8 cellular contexts compared by ENCODE assay signal in the genomic region with DNA sequence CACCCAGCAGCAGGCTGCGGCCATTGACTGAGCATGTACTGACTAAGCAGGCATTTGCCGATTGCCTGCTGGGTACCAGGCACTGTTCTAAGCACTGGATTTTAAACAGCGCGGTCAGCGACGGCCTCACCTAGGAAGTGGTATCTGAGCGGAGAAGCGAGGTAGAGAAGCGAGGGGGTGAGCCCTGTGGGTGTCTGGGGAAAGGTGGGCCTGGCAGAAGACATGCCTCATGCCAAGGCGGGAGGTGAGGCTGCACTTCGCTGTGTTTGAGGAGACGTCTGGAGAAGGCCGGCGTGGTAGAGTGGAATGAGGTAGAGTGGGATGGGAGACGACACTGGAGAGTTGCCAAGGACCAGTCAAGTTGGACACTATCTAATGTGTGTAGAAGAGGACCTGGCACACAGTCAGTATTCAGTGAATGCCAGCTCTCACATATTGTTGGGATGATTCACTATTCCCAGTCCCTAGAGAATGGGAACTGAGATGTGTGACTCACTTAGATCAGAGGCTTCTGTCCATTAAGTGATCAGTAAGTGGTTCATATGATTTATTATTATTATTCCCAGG. TPM values are rescaled to one million over a fixed set of nuclear protein-coding genes. Genes with fewer than 3 reads are reported as not detected.
DNase-seq lines count a peak whose midpoint lies in the region; ATAC-seq lines count a peak whose summit lies in the region.

No MANE protein-coding gene starts in this region.

- H3K27ac Mint-ChIP-seq in naive thymus-derived CD4-positive, alpha-beta T cell = peak overlapping the region in 6 of 9 donors; percentile 53 to 86 (median 68)

- DNase-seq in COLO829 (ENCODE audit: low spot score) (peak; percentile 90), M059J (ENCODE audit: low read depth) (peak; percentile 99), cerebellum (ENCODE audit: low spot score) (peak; percentile 41), NCI-H1436 (lab: John Stamatoyannopoulos, UW) (no peak)
- DNase-seq in naive thymus-derived CD4-positive, alpha-beta T cell = no peak
- DNase-seq in stimulated activated CD4-positive, alpha-beta T cell treated with anti-CD3 and anti-CD28 coated beads, Interleukin-4, amount 100 ng/mL, for 24 hours = no peak

- peaks cover 8 to 15% (median 14%) of the 10 kb centered on the region in 7 donors for H3K4me1 Mint-ChIP-seq in naive thymus-derived CD4-positive, alpha-beta T cell

- intact Hi-C loops in naive thymus-derived CD4-positive, alpha-beta T cell (cut with micrococcal nuclease) = loop anchor here in 1 of 2 donors (2.0 kb wide), 1 partner anchor 509 kb away; a partner anchor contains a TSS

- no peaks in the 10 kb centered on the region for H3K36me3 Mint-ChIP-seq in naive thymus-derived CD4-positive, alpha-beta T cell

- peaks cover 0 to 4% of the 10 kb centered on the region in 2 donors for H3K4me1 ChIP-seq in naive thymus-derived CD4-positive, alpha-beta T cell (ENCODE audit: control insufficient read depth in 2 of 2, insufficient read depth in 2 of 2, low read length in 2 of 2)

- peak overlapping the region; percentile 82 to 92 (median 86) for H3K4me3 Mint-ChIP-seq in naive thymus-derived CD4-positive, alpha-beta T cell

- ATAC-seq in naive thymus-derived CD4-positive, alpha-beta T cell = no peak
- ATAC-seq in GM18858 (IDR thresholded peaks at IDR 0.05; ENCODE audit: unreplicated experiment) = no peak
- no peak for ATAC-seq in HG03342 (IDR thresholded peaks at IDR 0.05; ENCODE audit: unreplicated experiment)

- peaks cover 0 to 7% (median 0%) of the 10 kb centered on the region in 3 experiments for H3K36me3 ChIP-seq in naive thymus-derived CD4-positive, alpha-beta T cell (ENCODE audit: control insufficient read depth in 2 of 3, insufficient read depth in 3 of 3, low read length in 3 of 3)

- CTCF ChIA-PET in naive thymus-derived CD4-positive, alpha-beta T cell (lab: Charles Lee) = interaction anchor here (1.1 kb wide), 1 partner anchor 10 kb away, joined by 3 read pairs; no protein-coding TSS in a partner anchor

- peak overlapping the region; percentile 69 for H3K4me3 ChIP-seq in naive thymus-derived CD4-positive, alpha-beta T cell (ENCODE audit: low read length)

- peaks cover 0 to 3% (median 0%) of the 10 kb centered on the region in 11 donors for H3K9me3 Mint-ChIP-seq in naive thymus-derived CD4-positive, alpha-beta T cell

- POLR2A ChIA-PET in naive thymus-derived CD4-positive, alpha-beta T cell (lab: Charles Lee) = interaction anchor here (1.7 to 3.3 kb wide), 2 partner anchors 20 to 24 kb away, joined by 5 to 30 read pairs; a partner anchor contains a TSS

- H3K27me3 Mint-ChIP-seq in naive thymus-derived CD4-positive, alpha-beta T cell = peaks cover 0 to 5% (median 0%) of the 10 kb centered on the region in 5 donors

- no peaks in the 10 kb centered on the region for H3K9me3 ChIP-seq in naive thymus-derived CD4-positive, alpha-beta T cell (ENCODE audit: control insufficient read depth in 2 of 3, low read length in 3 of 3)

- peak overlapping the region; percentile 85 for H3K27ac ChIP-seq in naive thymus-derived CD4-positive, alpha-beta T cell (ENCODE audit: low read depth, low read length)

- no peaks in the 10 kb centered on the region for H3K27me3 ChIP-seq in naive thymus-derived CD4-positive, alpha-beta T cell (ENCODE audit: control insufficient read depth in 2 of 2, insufficient read depth in 2 of 2, low read length in 2 of 2)

RNA-seq across cellular contexts. Expression of a gene that starts 14.4 kb away (rescaled TPM):
- total RNA-seq in M059J (2014; rRNA removed; shearing (Covaris generic)) = 0.39 TPM in 1 of 2 replicates, not detected in the other
- 0.73 TPM for total RNA-seq in cerebellum
- 10 to 100 TPM in 2 of 5 experiments, 1 to 10 TPM in 3; 4.7 to 14.1 (median 4.9) TPM for total RNA-seq in naive thymus-derived CD4-positive, alpha-beta T cell
- 1 to 10 TPM; 1.3 to 1.9 TPM for polyA plus RNA-seq in naive thymus-derived CD4-positive, alpha-beta T cell

RNA-seq across cellular contexts. Expression of a gene that starts 22.6 kb away (rescaled TPM):
- total RNA-seq in M059J (2014; rRNA removed; shearing (Covaris generic)) = 12.5 and 16.3 TPM in 2 replicates
- 10.3 TPM for total RNA-seq in cerebellum
- total RNA-seq in naive thymus-derived CD4-positive, alpha-beta T cell = 10 to 100 TPM; 60.8 to 87.2 (median 67.3) TPM
- polyA plus RNA-seq in naive thymus-derived CD4-positive, alpha-beta T cell = 10 to 100 TPM; 30.7 to 49.0 TPM

Comparison
In these comparisons a context has a peak if more than half of its experiments do, and no peak if none do; other contexts are left out.
1. DNase-seq: peak in COLO829 (single experiment), M059J (single experiment) and cerebellum (single experiment); none in naive thymus-derived CD4-positive, alpha-beta T cell (0 of 9), NCI-H1436 (single experiment) and stimulated activated CD4-positive, alpha-beta T cell treated with anti-CD3 and anti-CD28 coated beads, Interleukin-4, amount 100 ng/mL, for 24 hours (single experiment).